Comparison of ENCODE assay signal across 1 cellular context in the genomic region with DNA sequence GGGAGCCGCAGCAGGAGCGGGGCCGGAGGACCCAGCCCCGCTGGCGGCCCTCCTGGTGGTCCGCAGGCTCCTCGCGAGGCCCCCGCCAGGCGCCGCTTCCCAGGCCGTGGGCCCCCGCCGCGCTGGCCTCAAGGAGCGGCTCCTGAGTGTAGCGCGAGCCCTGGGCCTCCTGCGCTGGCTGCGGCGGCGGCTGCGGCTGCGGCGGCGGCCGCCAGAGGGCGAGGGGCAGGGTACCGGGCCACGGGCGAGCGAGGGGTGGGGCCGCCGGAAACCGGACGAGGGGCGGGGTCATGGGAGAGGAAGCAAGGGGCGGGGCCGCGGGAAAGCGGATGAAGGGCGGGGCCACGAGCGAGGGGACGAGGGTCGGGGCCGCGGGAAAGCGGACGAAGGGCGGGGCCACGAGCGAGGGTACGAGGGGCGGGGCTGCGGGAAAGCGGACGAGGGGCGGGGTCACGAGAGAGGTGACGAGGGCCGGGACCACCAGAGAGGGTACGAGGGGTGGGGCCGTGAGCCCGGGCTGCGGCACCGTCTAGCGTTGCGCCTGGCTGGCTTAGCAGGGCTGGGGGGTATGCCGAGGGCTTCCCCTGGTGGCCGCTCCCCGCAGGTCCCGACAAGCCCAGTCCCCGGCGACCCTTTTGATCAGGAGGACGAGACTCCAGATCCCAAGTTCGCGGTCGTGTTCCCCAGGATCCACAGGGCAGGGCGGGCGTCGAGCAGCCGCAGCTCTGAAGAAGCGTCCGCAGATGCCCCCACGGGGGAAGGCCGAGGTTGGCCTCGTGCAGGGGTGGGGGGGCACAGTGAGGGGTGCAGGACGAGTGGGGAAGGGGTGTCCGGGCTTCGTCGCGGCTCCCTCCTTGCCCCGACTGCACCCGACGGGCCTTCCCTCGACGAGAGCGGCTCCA.
TF ChIP-seq lines count a peak whose summit lies in the region.

No MANE protein-coding gene starts in this region.

TF ChIP-seq in GM12878, 131 proteins besides CTCF, POLR2A, EP300 and RAD21 (continued from another document):
- TF ChIP-seq SUZ12 (IDR thresholded peaks at IDR 0.05; ENCODE audit: unreplicated experiment) (no peak), HCFC1 (IDR thresholded peaks at IDR 0.05; ENCODE audit: low read length) (no peak), HDGF (IDR thresholded peaks at IDR 0.05) (peak; percentile 43; the same call in 1 of the 2 replicates), HDAC2 (IDR thresholded peaks at IDR 0.05) (no peak), ETV6 (conservative IDR thresholded peaks at IDR 0.05 in 1 of 2, IDR thresholded peaks at IDR 0.05 in 1 of 2; ENCODE audit: borderline replicate concordance in 1 of 2, low read depth in 1 of 2) (no peak), NBN (IDR thresholded peaks at IDR 0.05) (no peak), ZBED1 (IDR thresholded peaks at IDR 0.05; ENCODE audit: borderline replicate concordance) (no peak), NFYA (IDR thresholded peaks at IDR 0.05; ENCODE audit: borderline replicate concordance, low read depth, low read length) (no peak), BHLHE40 (IDR thresholded peaks at IDR 0.05; ENCODE audit: borderline replicate concordance in 1 of 2, low read depth in 2 of 2, low read length in 1 of 2) (peak in 1 of 2 experiments; percentile 33; a peak in 1 of 4 replicates), STAT1 (conservative IDR thresholded peaks at IDR 0.05) (no peak), CBFB (IDR thresholded peaks at IDR 0.05; ENCODE audit: low read depth) (no peak), CEBPB (IDR thresholded peaks at IDR 0.05; ENCODE audit: borderline replicate concordance in 1 of 2, low read depth in 2 of 2, low read length in 2 of 2) (no peak), SUPT20H (IDR thresholded peaks at IDR 0.05; ENCODE audit: borderline replicate concordance, control insufficient read depth, low read depth, low read length) (no peak)
- TF ChIP-seq, protein P1, sequence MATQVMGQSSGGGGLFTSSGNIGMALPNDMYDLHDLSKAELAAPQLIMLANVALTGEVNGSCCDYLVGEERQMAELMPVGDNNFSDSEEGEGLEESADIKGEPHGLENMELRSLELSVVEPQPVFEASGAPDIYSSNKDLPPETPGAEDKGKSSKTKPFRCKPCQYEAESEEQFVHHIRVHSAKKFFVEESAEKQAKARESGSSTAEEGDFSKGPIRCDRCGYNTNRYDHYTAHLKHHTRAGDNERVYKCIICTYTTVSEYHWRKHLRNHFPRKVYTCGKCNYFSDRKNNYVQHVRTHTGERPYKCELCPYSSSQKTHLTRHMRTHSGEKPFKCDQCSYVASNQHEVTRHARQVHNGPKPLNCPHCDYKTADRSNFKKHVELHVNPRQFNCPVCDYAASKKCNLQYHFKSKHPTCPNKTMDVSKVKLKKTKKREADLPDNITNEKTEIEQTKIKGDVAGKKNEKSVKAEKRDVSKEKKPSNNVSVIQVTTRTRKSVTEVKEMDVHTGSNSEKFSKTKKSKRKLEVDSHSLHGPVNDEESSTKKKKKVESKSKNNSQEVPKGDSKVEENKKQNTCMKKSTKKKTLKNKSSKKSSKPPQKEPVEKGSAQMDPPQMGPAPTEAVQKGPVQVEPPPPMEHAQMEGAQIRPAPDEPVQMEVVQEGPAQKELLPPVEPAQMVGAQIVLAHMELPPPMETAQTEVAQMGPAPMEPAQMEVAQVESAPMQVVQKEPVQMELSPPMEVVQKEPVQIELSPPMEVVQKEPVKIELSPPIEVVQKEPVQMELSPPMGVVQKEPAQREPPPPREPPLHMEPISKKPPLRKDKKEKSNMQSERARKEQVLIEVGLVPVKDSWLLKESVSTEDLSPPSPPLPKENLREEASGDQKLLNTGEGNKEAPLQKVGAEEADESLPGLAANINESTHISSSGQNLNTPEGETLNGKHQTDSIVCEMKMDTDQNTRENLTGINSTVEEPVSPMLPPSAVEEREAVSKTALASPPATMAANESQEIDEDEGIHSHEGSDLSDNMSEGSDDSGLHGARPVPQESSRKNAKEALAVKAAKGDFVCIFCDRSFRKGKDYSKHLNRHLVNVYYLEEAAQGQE (IDR thresholded peaks at IDR 0.05; ENCODE audit: low read depth, low read length): no peak
TF ChIP-seq in GM12878: peak in this region for 20.
